22 cellular contexts compared by ENCODE assay signal in the genomic region with DNA sequence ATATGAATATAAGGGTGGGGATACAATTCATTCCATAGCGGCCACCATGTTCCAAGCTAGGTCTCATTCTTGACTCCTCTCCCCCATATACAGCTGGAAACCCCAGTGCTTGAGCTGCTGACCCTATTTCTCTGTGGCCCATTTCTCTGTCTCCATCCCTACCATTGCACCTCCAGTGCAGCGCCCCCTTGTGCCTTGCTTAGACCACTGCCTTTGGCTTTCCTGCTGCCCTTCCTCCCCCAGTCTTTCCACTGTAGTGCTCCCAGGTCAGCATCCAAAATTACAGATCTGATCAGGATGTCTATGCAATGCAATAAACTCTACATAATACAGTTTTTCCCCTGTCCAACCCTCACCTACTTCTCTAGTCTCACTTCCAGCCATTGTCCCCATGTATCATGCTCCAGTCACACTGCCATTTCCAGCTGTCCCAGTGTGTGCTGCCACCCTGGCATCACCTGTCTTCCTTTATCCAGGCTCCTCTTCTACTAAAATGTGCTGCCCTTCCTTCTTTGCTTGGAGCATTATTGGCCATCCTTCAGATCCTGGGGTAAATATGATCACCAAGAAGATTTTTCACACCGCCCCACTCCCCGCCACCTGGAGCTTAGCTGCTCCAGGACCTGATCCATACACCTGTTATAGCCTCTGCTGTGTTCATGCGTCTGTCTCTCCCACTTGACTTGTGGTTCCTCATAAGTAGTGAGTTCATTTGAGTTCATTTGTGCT.
DNase-seq lines count a peak whose midpoint lies in the region; ATAC-seq, FAIRE-seq and TF ChIP-seq lines count a peak whose summit lies in the region.
"Had no signal": no experiment of that assay in that cellular context is flagged by ENCODE, and none has a peak within 500 bp of the region (broad histone marks: within the 10 kb centered on the region; RNA-seq: fewer than 3 reads in every experiment).

No MANE protein-coding gene starts in this region.

- FAIRE-seq in HepG2 (lab: Jason Lieb, UNC), result no peak
- FAIRE-seq: bronchial epithelial cell, islet of Langerhans had no signal

- no peak for TF ChIP-seq RAD21 in HepG2 (CRISPR knock-in tag; IDR thresholded peaks at IDR 0.05)

- H3K27ac Mint-ChIP-seq in chondrocyte (ENCODE audit: unreplicated experiment) (no peak overlapping the region), type B pancreatic cell (no peak overlapping the region)
- H3K27ac Mint-ChIP-seq: activated naive CD8-positive, alpha-beta T cell; memory B cell; stimulated activated naive B cell treated with anti-CD40 and anti-IgM and Interleukin-4, amounts not matched to agents 10 μg/mL and 1 μg/mL and 100 μg/mL, for 72 hours had no signal

- WGBS in HepG2 (ENCODE audit: low lambda C conversion rate), result 34% methylated on average over 5 of the region's 5 CpGs
- 68% methylated on average over 4 of the region's 5 CpGs for WGBS in right lobe of liver (ENCODE audit: insufficient coverage, low coverage, low lambda C conversion rate, missing lambda C conversion rate)
- WGBS in hepatocyte (ENCODE audit: low lambda C conversion rate, missing lambda C conversion rate), result 69% methylated on average over 5 of the region's 5 CpGs

- H3K27ac ChIP-seq in HepG2 (ENCODE audit: extremely low read length, insufficient read depth, low read length) (no peak overlapping the region), right lobe of liver (no peak overlapping the region), hepatocyte (no peak overlapping the region)
- H3K27ac ChIP-seq: gastroesophageal sphincter, upper lobe of right lung had no signal

- H4K20me1 ChIP-seq in HepG2 (ENCODE audit: insufficient read depth, low read length) (no peaks in the 10 kb centered on the region), hepatocyte (ENCODE audit: insufficient read depth, poor library complexity, severe bottlenecking) (no peaks in the 10 kb centered on the region)

- H3K27me3 ChIP-seq in HepG2 (ENCODE audit: control insufficient read depth in 1 of 2, insufficient read depth in 2 of 2, low read length in 2 of 2), result no peaks in the 10 kb centered on the region; a peak in 1 of 5 replicates
- H3K27me3 ChIP-seq in right lobe of liver, result no peaks in the 10 kb centered on the region
- H3K27me3 ChIP-seq in hepatocyte, result no peaks in the 10 kb centered on the region
- H3K27me3 ChIP-seq: upper lobe of right lung had no signal

- intact Hi-C loops in HepG2 (cut with micrococcal nuclease; ENCODE audit: unreplicated experiment) (no loop called here), right lobe of liver (cut with DNase I) (no loop called here)

- H3K4me3 Mint-ChIP-seq in chondrocyte (ENCODE audit: unreplicated experiment) (no peak overlapping the region), type B pancreatic cell (no peak overlapping the region)
- H3K4me3 Mint-ChIP-seq: activated naive CD8-positive, alpha-beta T cell; memory B cell; stimulated activated naive B cell treated with anti-CD40 and anti-IgM and Interleukin-4, amounts not matched to agents 10 μg/mL and 1 μg/mL and 100 μg/mL, for 72 hours had no signal

- H3K9me3 Mint-ChIP-seq in chondrocyte (ENCODE audit: low read depth), result peaks cover 5% of the 10 kb centered on the region
- H3K9me3 Mint-ChIP-seq in type B pancreatic cell, result no peaks in the 10 kb centered on the region

- H3K79me2 ChIP-seq in HepG2 (ENCODE audit: insufficient read depth, low read length) (no peaks in the 10 kb centered on the region), hepatocyte (no peaks in the 10 kb centered on the region)

- H2AFZ ChIP-seq in HepG2 (ENCODE audit: low read length) (no peak overlapping the region), hepatocyte (no peak overlapping the region)

- CTCF ChIA-PET in HepG2 (lab: Yijun Ruan, JAX; ENCODE audit: low intra/inter-chr PET ratio, low total read pairs), result no interaction called here
- CTCF ChIA-PET in HEK293T (lab: Yijun Ruan, JAX), result interaction anchor here (0.7 kb wide), 2 partner anchors 12 to 51 kb away, joined by 3 read pairs; no protein-coding TSS in a partner anchor

- H3K4me3 ChIP-seq in HepG2 (replicated peaks in 1 of 3; ENCODE audit: insufficient read depth in 1 of 3, low read depth in 2 of 3, low read length in 3 of 3) (no peak overlapping the region), right lobe of liver (no peak overlapping the region), hepatocyte (no peak overlapping the region)
- H3K4me3 ChIP-seq: gastroesophageal sphincter, upper lobe of right lung had no signal

- DNase-seq in HepG2 (ENCODE audit: low spot score) (no peak), right lobe of liver (no peak), HEK293T (ENCODE audit: extremely low spot score) (peak; percentile 12), chondrocyte (ENCODE audit: low spot score) (no peak), type B pancreatic cell (ENCODE audit: extremely low spot score, unreplicated experiment) (no peak), hepatocyte (ENCODE audit: low spot score) (no peak)
- DNase-seq: AML-193; DMS79; effector memory CD4-positive, alpha-beta T cell; NCI-H187 treated with DMSO at 0.1 percent for 48 hours; NCI-H524 treated with DMSO at 0.1 percent for 48 hours; stimulated activated naive B cell treated with anti-CD40 and anti-IgM and Interleukin-4, amounts not matched to agents 10 μg/mL and 1 μg/mL and 100 μg/mL, for 72 hours; SW 1271; upper lobe of right lung had no signal

- ATAC-seq in HepG2 (no peak), right lobe of liver (no peak), GM21723 (IDR thresholded peaks at IDR 0.05; ENCODE audit: unreplicated experiment) (no peak), HG02981 (IDR thresholded peaks at IDR 0.05; ENCODE audit: unreplicated experiment) (no peak)
- ATAC-seq: gastroesophageal sphincter; Panc1; stimulated activated naive B cell treated with anti-CD40 and anti-IgM and Interleukin-4, amounts not matched to agents 10 μg/mL and 1 μg/mL and 100 μg/mL, for 72 hours; upper lobe of right lung had no signal

- POLR2A ChIA-PET in HepG2 (lab: Yijun Ruan, JAX) (no interaction called here), HEK293T (lab: Yijun Ruan, JAX) (no interaction called here)

- H3K4me1 ChIP-seq in HepG2 (ENCODE audit: insufficient read depth, low read length) (no peaks in the 10 kb centered on the region), right lobe of liver (no peaks in the 10 kb centered on the region), hepatocyte (ENCODE audit: insufficient read depth) (no peaks in the 10 kb centered on the region)
- H3K4me1 ChIP-seq: gastroesophageal sphincter, upper lobe of right lung had no signal

- no peak for TF ChIP-seq EP300 in HepG2 (IDR thresholded peaks at IDR 0.05; ENCODE audit: low read depth in 2 of 2, low read length in 2 of 2)
- TF ChIP-seq EP300 in HepG2 (CRISPR knock-in tag; IDR thresholded peaks at IDR 0.05; ENCODE audit: borderline replicate concordance), result no peak

- H3K36me3 ChIP-seq in HepG2 (replicated peaks in 1 of 2; ENCODE audit: control insufficient read depth in 1 of 2, insufficient read depth in 2 of 2, low read length in 2 of 2), result no peaks in the 10 kb centered on the region
- no peaks in the 10 kb centered on the region for H3K36me3 ChIP-seq in right lobe of liver
- H3K36me3 ChIP-seq in hepatocyte (replicated peaks; ENCODE audit: insufficient read depth, low read depth), result no peaks in the 10 kb centered on the region
- H3K36me3 ChIP-seq: gastroesophageal sphincter, upper lobe of right lung had no signal

- H3K9ac ChIP-seq in HepG2 (ENCODE audit: insufficient read depth, low read depth, low read length), result no peak overlapping the region

- H3K36me3 Mint-ChIP-seq in chondrocyte (ENCODE audit: low read depth) (no peaks in the 10 kb centered on the region), type B pancreatic cell (no peaks in the 10 kb centered on the region)
- H3K36me3 Mint-ChIP-seq: activated naive CD8-positive, alpha-beta T cell; memory B cell; stimulated activated naive B cell treated with anti-CD40 and anti-IgM and Interleukin-4, amounts not matched to agents 10 μg/mL and 1 μg/mL and 100 μg/mL, for 72 hours had no signal

- peaks cover 32% of the 10 kb centered on the region for H3K4me1 Mint-ChIP-seq in chondrocyte (ENCODE audit: low read depth)
- peaks cover 5% of the 10 kb centered on the region for H3K4me1 Mint-ChIP-seq in type B pancreatic cell (ENCODE audit: unreplicated experiment)
- H3K4me1 Mint-ChIP-seq: memory B cell; stimulated activated naive B cell treated with anti-CD40 and anti-IgM and Interleukin-4, amounts not matched to agents 10 μg/mL and 1 μg/mL and 100 μg/mL, for 72 hours had no signal

- H3K4me2 ChIP-seq in HepG2 (ENCODE audit: low read depth, low read length) (no peak overlapping the region), hepatocyte (no peak overlapping the region)

- in situ Hi-C loops in HepG2 (cut with HindIII; ENCODE audit: extremely low pct_ligation_motif_present, low pct_unique_long_range_greater_than_20kb), result no loop called here

- H3K27me3 Mint-ChIP-seq in chondrocyte (ENCODE audit: low read depth) (peaks cover 5% of the 10 kb centered on the region), type B pancreatic cell (peaks cover 17% of the 10 kb centered on the region)

- BruUV-seq in HepG2 (replicated peaks; lab: Mats Ljungman, UMichigan), result no TSS peak

- no peaks in the 10 kb centered on the region for H3K9me2 ChIP-seq in hepatocyte (replicated peaks; ENCODE audit: insufficient read depth)

- TF ChIP-seq CTCF in HepG2 (CRISPR knock-in tag; IDR thresholded peaks at IDR 0.05) (0 out of 2 replicates have a peak, but pooled peaks have one; percentile 16), right lobe of liver (IDR thresholded peaks at IDR 0.05) (no peak), chondrocyte (IDR thresholded peaks at IDR 0.05) (peak; percentile 15), type B pancreatic cell (conservative IDR thresholded peaks at IDR 0.05) (peak; percentile 29), hepatocyte (IDR thresholded peaks at IDR 0.05; ENCODE audit: poor library complexity) (no peak)

- H3K9me3 ChIP-seq in HepG2 (ENCODE audit: low read length) (no peaks in the 10 kb centered on the region), right lobe of liver (no peaks in the 10 kb centered on the region), hepatocyte (ENCODE audit: low read depth) (no peaks in the 10 kb centered on the region)
- H3K9me3 ChIP-seq: upper lobe of right lung had no signal

- TF ChIP-seq POLR2A in HepG2 (IDR thresholded peaks at IDR 0.05; ENCODE audit: insufficient read depth in 1 of 2, low read depth in 2 of 2, low read length in 2 of 2) (no peak), right lobe of liver (IDR thresholded peaks at IDR 0.05) (no peak)

TF ChIP-seq in HepG2, 621 proteins besides CTCF, POLR2A, EP300 and RAD21 (continues in another document):
- no peak for TF ChIP-seq DNMT3B (CRISPR knock-in tag; conservative IDR thresholded peaks at IDR 0.05)

TF ChIP-seq in HEK293T, 16 proteins besides CTCF, POLR2A, EP300 and RAD21 (continues in another document):
- TF ChIP-seq FOXM1 (IDR thresholded peaks at IDR 0.05; ENCODE audit: borderline replicate concordance) (no peak), ZNF384 (IDR thresholded peaks at IDR 0.05) (no peak), CTBP1 (IDR thresholded peaks at IDR 0.05; ENCODE audit: borderline replicate concordance) (no peak), SP1 (IDR thresholded peaks at IDR 0.05) (no peak), FOXK2 (IDR thresholded peaks at IDR 0.05) (no peak), L3MBTL2 (conservative IDR thresholded peaks at IDR 0.05) (no peak), NFRKB (IDR thresholded peaks at IDR 0.05) (no peak)

Comparison
In these comparisons a context has a peak if more than half of its experiments do, and no peak if none do; other contexts are left out.
1. CTCF ChIP-seq: peak in HepG2 (single experiment), chondrocyte (single experiment) and type B pancreatic cell (single experiment); none in right lobe of liver (0 of 4) and hepatocyte (single experiment).